16 cellular contexts compared by ENCODE assay signal in genomic region chr3:98971183-98971681, GRCh38.
DNase-seq lines count a peak whose midpoint lies in the region; ATAC-seq, FAIRE-seq and TF ChIP-seq lines count a peak whose summit lies in the region.
"Had no signal": no experiment of that assay in that cellular context is flagged by ENCODE, and none has a peak within 500 bp of the region (broad histone marks: within the 10 kb centered on the region; RNA-seq: fewer than 3 reads in every experiment).

No MANE protein-coding gene starts in this region.

- H3K36me3 ChIP-seq in skeletal muscle satellite cell (ENCODE audit: insufficient read depth, low read length) = no peaks in the 10 kb centered on the region
- H3K36me3 ChIP-seq: upper lobe of right lung had no signal

- intact Hi-C loops in activated CD8-positive, alpha-beta T cell treated with anti-CD3 and anti-CD28 coated beads for 36 hours (cut with micrococcal nuclease) = no loop called here
- intact Hi-C loops in left cardiac atrium (cut with DNase I) = no loop called here

- CTCF ChIA-PET in activated CD8-positive, alpha-beta T cell treated with anti-CD3 and anti-CD28 coated beads for 36 hours (lab: Charles Lee) = no interaction called here
- CTCF ChIA-PET in activated CD8-positive, alpha-beta T cell treated with anti-CD3 and anti-CD28 coated beads, Interleukin-2, amount 10 ng/mL, durations not matched to agents 7 days and 5 days (lab: Charles Lee) = no interaction called here
- CTCF ChIA-PET in GM10248 (lab: Yijun Ruan, JAX) = no interaction called here

- peaks cover 5% of the 10 kb centered on the region for H3K27me3 Mint-ChIP-seq in activated CD8-positive, alpha-beta T cell treated with anti-CD3 and anti-CD28 coated beads for 36 hours
- H3K27me3 Mint-ChIP-seq in activated CD8-positive, alpha-beta T cell treated with anti-CD3 and anti-CD28 coated beads, Interleukin-2, amount 10 ng/mL, durations not matched to agents 7 days and 5 days (ENCODE audit: low read depth) = peaks cover 2% of the 10 kb centered on the region
- H3K27me3 Mint-ChIP-seq: IgD-negative memory B cell had no signal

- no peak overlapping the region for H3K27ac Mint-ChIP-seq in activated CD8-positive, alpha-beta T cell treated with anti-CD3 and anti-CD28 coated beads for 36 hours
- no peak overlapping the region for H3K27ac Mint-ChIP-seq in activated CD8-positive, alpha-beta T cell treated with anti-CD3 and anti-CD28 coated beads, Interleukin-2, amount 10 ng/mL, durations not matched to agents 7 days and 5 days
- H3K27ac Mint-ChIP-seq: IgD-negative memory B cell had no signal

- no peaks in the 10 kb centered on the region for H3K9me3 ChIP-seq in skeletal muscle satellite cell (replicated peaks; ENCODE audit: low read length)
- H3K9me3 ChIP-seq: upper lobe of right lung had no signal

- H3K9me3 Mint-ChIP-seq in activated CD8-positive, alpha-beta T cell treated with anti-CD3 and anti-CD28 coated beads for 36 hours = no peaks in the 10 kb centered on the region
- H3K9me3 Mint-ChIP-seq in activated CD8-positive, alpha-beta T cell treated with anti-CD3 and anti-CD28 coated beads, Interleukin-2, amount 10 ng/mL, durations not matched to agents 7 days and 5 days (ENCODE audit: insufficient read depth) = no peaks in the 10 kb centered on the region

- H3K4me1 Mint-ChIP-seq in activated CD8-positive, alpha-beta T cell treated with anti-CD3 and anti-CD28 coated beads for 36 hours (ENCODE audit: low read depth) = peaks cover 4% of the 10 kb centered on the region
- H3K4me1 Mint-ChIP-seq in activated CD8-positive, alpha-beta T cell treated with anti-CD3 and anti-CD28 coated beads, Interleukin-2, amount 10 ng/mL, durations not matched to agents 7 days and 5 days (ENCODE audit: low read depth) = no peaks in the 10 kb centered on the region
- H3K4me1 Mint-ChIP-seq: IgD-negative memory B cell had no signal

- FAIRE-seq in RCC 7860 (lab: Jason Lieb, UNC) = peak; percentile 100
- FAIRE-seq: GM19239, islet of Langerhans had no signal

- H3K4me3 Mint-ChIP-seq in activated CD8-positive, alpha-beta T cell treated with anti-CD3 and anti-CD28 coated beads for 36 hours = no peak overlapping the region
- H3K4me3 Mint-ChIP-seq in activated CD8-positive, alpha-beta T cell treated with anti-CD3 and anti-CD28 coated beads, Interleukin-2, amount 10 ng/mL, durations not matched to agents 7 days and 5 days = no peak overlapping the region
- H3K4me3 Mint-ChIP-seq: IgD-negative memory B cell had no signal

- H3K4me1 ChIP-seq in skeletal muscle satellite cell (ENCODE audit: control insufficient read depth, insufficient read depth, low read length) = peaks cover 58% of the 10 kb centered on the region
- H3K4me1 ChIP-seq: upper lobe of right lung had no signal

- no peaks in the 10 kb centered on the region for H3K36me3 Mint-ChIP-seq in activated CD8-positive, alpha-beta T cell treated with anti-CD3 and anti-CD28 coated beads for 36 hours (ENCODE audit: low read depth)
- H3K36me3 Mint-ChIP-seq in activated CD8-positive, alpha-beta T cell treated with anti-CD3 and anti-CD28 coated beads, Interleukin-2, amount 10 ng/mL, durations not matched to agents 7 days and 5 days (ENCODE audit: low read depth) = no peaks in the 10 kb centered on the region

- H3K27me3 ChIP-seq in skeletal muscle satellite cell (ENCODE audit: control insufficient read depth, insufficient read depth, low read length) = no peaks in the 10 kb centered on the region
- H3K27me3 ChIP-seq: upper lobe of right lung had no signal

- peak overlapping the region; percentile 85 for H3K9ac ChIP-seq in skeletal muscle satellite cell (ENCODE audit: low read depth, low read length)

- DNase-seq in activated CD8-positive, alpha-beta T cell treated with anti-CD3 and anti-CD28 coated beads for 36 hours = no peak
- DNase-seq in activated CD8-positive, alpha-beta T cell treated with anti-CD3 and anti-CD28 coated beads, Interleukin-2, amount 10 ng/mL, durations not matched to agents 7 days and 5 days = no peak
- peak; percentile 99 for DNase-seq in RCC 7860 (ENCODE audit: low spot score)
- DNase-seq in dermis microvascular lymphatic vessel endothelial cell (ENCODE audit: low read depth in 2 of 2) = peak; percentile 49 to 92
- no peak for DNase-seq in left cardiac atrium
- no peak for DNase-seq in GM10248 (ENCODE audit: extremely low spot score)
- DNase-seq: activated gamma-delta T cell treated with Interleukin-2 at 50 U/mL for 16 hours; effector CD4-positive, alpha-beta T cell; NCI-H524; occipital lobe; upper lobe of right lung had no signal

- peak overlapping the region; percentile 8 for H3K4me3 ChIP-seq in skeletal muscle satellite cell (ENCODE audit: low read length)
- H3K4me3 ChIP-seq: upper lobe of right lung had no signal

- peak; percentile 76 for ATAC-seq in activated CD8-positive, alpha-beta T cell treated with anti-CD3 and anti-CD28 coated beads for 36 hours
- no peak for ATAC-seq in activated CD8-positive, alpha-beta T cell treated with anti-CD3 and anti-CD28 coated beads, Interleukin-2, amount 10 ng/mL, durations not matched to agents 7 days and 5 days
- ATAC-seq in HG03457 (IDR thresholded peaks at IDR 0.05; ENCODE audit: unreplicated experiment) (no peak), left cardiac atrium (no peak)
- ATAC-seq: upper lobe of right lung had no signal

- no peak for TF ChIP-seq CTCF in activated CD8-positive, alpha-beta T cell treated with anti-CD3 and anti-CD28 coated beads for 36 hours (IDR thresholded peaks at IDR 0.05)
- no peak for TF ChIP-seq CTCF in GM10248 (IDR thresholded peaks at IDR 0.05; ENCODE audit: control extremely low read depth, extremely low read depth, low read depth, missing control alignments)

- peak overlapping the region; percentile 65 for H3K4me2 ChIP-seq in skeletal muscle satellite cell (ENCODE audit: low read length)

- POLR2A ChIA-PET in activated CD8-positive, alpha-beta T cell treated with anti-CD3 and anti-CD28 coated beads for 36 hours (lab: Charles Lee) = no interaction called here
- POLR2A ChIA-PET in activated CD8-positive, alpha-beta T cell treated with anti-CD3 and anti-CD28 coated beads, Interleukin-2, amount 10 ng/mL, durations not matched to agents 7 days and 5 days (lab: Charles Lee) = no interaction called here
- POLR2A ChIA-PET in GM10248 (lab: Yijun Ruan, JAX) = no interaction called here

Comparison
In these comparisons a context has a peak if more than half of its experiments do, and no peak if none do; other contexts are left out.
1. DNase-seq: peak in RCC 7860 (single experiment) and dermis microvascular lymphatic vessel endothelial cell (2 of 2); none in activated CD8-positive, alpha-beta T cell treated with anti-CD3 and anti-CD28 coated beads for 36 hours (single experiment), activated CD8-positive, alpha-beta T cell treated with anti-CD3 and anti-CD28 coated beads, Interleukin-2, amount 10 ng/mL, durations not matched to agents 7 days and 5 days (single experiment), left cardiac atrium (single experiment) and GM10248 (single experiment).